Comparison of ENCODE assay signal across 21 cellular contexts in the genomic region with DNA sequence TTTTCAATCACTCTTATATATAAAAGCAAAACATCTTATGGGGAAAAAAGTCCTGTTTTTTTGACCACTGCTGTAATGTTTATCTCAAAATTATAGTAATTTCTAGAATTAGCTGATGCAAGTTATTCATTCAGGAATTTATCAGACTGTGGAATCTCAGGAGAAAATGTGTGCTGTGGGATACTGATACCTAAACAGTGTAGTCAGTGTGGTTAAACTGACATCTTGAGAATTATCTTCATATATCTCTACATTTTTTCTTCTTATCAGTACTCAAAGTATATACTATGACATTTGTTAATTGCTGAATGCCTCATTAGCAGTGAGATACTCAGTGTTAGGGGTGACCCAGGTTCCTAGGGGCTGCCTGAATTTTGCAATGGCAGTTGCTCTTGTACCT.
"Had no signal": no experiment of that assay in that cellular context is flagged by ENCODE, and none has a peak within 500 bp of the region (broad histone marks: within the 10 kb centered on the region; RNA-seq: fewer than 3 reads in every experiment).

No MANE protein-coding gene starts in this region.

- H3K27me3 ChIP-seq: esophagus muscularis mucosa, foreskin keratinocyte, gastroesophageal sphincter, heart left ventricle, hepatocyte, neural progenitor cell, right lobe of liver, tibial nerve, upper lobe of right lung, uterus had no signal

- DNase-seq: dermis blood vessel endothelial cell; effector memory CD4-positive, alpha-beta T cell; foreskin keratinocyte; heart left ventricle; kidney; right lobe of liver; small intestine; stimulated activated CD4-positive, alpha-beta T cell treated with anti-CD3 and anti-CD28 coated beads, Interleukin-15, amount 100 ng/mL, for 24 hours; stimulated activated CD4-positive, alpha-beta T cell treated with anti-CD3 and anti-CD28 coated beads, Interleukin-2, amount 100 ng/mL, for 48 hours; stimulated activated naive B cell treated with anti-CD40 and anti-IgM and Interleukin-4, amounts not matched to agents 10 μg/mL and 1 μg/mL and 100 μg/mL, for 72 hours; upper lobe of right lung; uterus had no signal

- H2AFZ ChIP-seq: hepatocyte, neural progenitor cell, parathyroid adenoma had no signal

- H3K9me3 ChIP-seq: esophagus muscularis mucosa, gastroesophageal sphincter, right lobe of liver, thoracic aorta, tibial nerve, upper lobe of right lung, uterus had no signal

- H3K9ac ChIP-seq: neural progenitor cell, parathyroid adenoma had no signal

- H3K4me2 ChIP-seq: hepatocyte, neural progenitor cell had no signal

- ATAC-seq: foreskin keratinocyte; gastroesophageal sphincter; heart left ventricle; left lobe of liver; right lobe of liver; stimulated activated naive B cell treated with anti-CD40 and anti-IgM and Interleukin-4, amounts not matched to agents 10 μg/mL and 1 μg/mL and 100 μg/mL, for 72 hours; upper lobe of right lung had no signal

- H3K27ac ChIP-seq: esophagus muscularis mucosa, foreskin keratinocyte, gastroesophageal sphincter, heart left ventricle, hepatocyte, neural progenitor cell, parathyroid adenoma, right lobe of liver, thoracic aorta, tibial nerve, upper lobe of right lung, uterus had no signal

- H3K4me1 ChIP-seq: esophagus muscularis mucosa, gastroesophageal sphincter, heart left ventricle, neural progenitor cell, parathyroid adenoma, right lobe of liver, tibial nerve, upper lobe of right lung, uterus had no signal

- H3K79me2 ChIP-seq: hepatocyte, parathyroid adenoma had no signal

- H3K36me3 ChIP-seq: esophagus muscularis mucosa, gastroesophageal sphincter, heart left ventricle, neural progenitor cell, right lobe of liver, thoracic aorta, tibial nerve, upper lobe of right lung, uterus had no signal

- H3K4me3 ChIP-seq: esophagus muscularis mucosa, gastroesophageal sphincter, heart left ventricle, hepatocyte, lung, neural progenitor cell, right lobe of liver, thoracic aorta, tibial nerve, upper lobe of right lung, uterus had no signal
